ENCODE assay signal across 1 cellular context in genomic region chr11:86523738-86524602, GRCh38.
TF ChIP-seq lines count a peak whose summit lies in the region.

No MANE protein-coding gene starts in this region.

TF ChIP-seq in HEK293, 187 proteins besides CTCF, POLR2A, EP300 and RAD21 (continued from another document):
- peak; percentile 61 for TF ChIP-seq BCL6B (tag by site-specific recombination; IDR thresholded peaks at IDR 0.05)
- TF ChIP-seq ZNF362 (tag by site-specific recombination; IDR thresholded peaks at IDR 0.05), result peak; percentile 90
- TF ChIP-seq ZBTB1 (tag by site-specific recombination; IDR thresholded peaks at IDR 0.05), result peak; percentile 32; the same call in 1 of the 2 replicates
- TF ChIP-seq ZBTB17 (tag by site-specific recombination; IDR thresholded peaks at IDR 0.05), result peak; percentile 49
- peak; percentile 79; the same call in 1 of the 2 replicates for TF ChIP-seq ZSCAN23 (tag by site-specific recombination; IDR thresholded peaks at IDR 0.05)
- no peak for TF ChIP-seq SCRT1 (tag by site-specific recombination; IDR thresholded peaks at IDR 0.05; ENCODE audit: borderline replicate concordance)
- peak; percentile 8; the same call in 1 of the 2 replicates for TF ChIP-seq ZNF394 (tag by site-specific recombination; IDR thresholded peaks at IDR 0.05; ENCODE audit: borderline replicate concordance)
- TF ChIP-seq ZNF639 (tag by site-specific recombination; IDR thresholded peaks at IDR 0.05), result peak; percentile 90
- TF ChIP-seq REST (tag by site-specific recombination; IDR thresholded peaks at IDR 0.05), result no peak
- peak; percentile 42; the same call in 1 of the 2 replicates for TF ChIP-seq ZNF146 (tag by site-specific recombination; IDR thresholded peaks at IDR 0.05)
